ENCODE assay signal across 8 cellular contexts in the genomic region with DNA sequence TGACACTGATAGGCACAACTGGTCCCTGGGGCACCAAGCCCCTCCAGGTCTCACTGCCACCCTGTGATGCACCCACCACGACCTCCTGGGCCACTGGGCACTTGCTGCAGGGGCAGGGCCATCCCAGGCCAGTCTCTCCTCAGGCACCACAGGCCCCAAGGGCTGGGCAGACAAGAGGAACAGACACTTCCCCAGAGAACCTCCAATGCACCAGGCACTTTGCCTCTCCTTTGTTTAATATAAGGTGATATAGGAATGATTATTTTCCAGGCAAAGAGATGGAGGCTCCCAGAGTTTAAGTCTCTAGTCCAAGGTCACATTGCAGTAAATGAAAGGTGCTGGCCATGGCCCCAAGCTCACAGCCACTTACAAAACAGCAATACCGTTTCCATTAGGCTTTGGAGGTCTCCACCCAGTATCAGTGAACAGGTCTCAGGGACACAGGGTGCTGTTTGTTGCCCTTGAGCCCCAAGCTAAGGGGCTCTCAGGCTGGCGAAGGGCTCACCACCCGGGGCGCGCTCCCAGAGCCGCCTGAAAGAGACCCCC. TPM values are rescaled to one million over a fixed set of nuclear protein-coding genes. Genes with fewer than 3 reads are reported as not detected.
DNase-seq lines count a peak whose midpoint lies in the region; ATAC-seq, FAIRE-seq and TF ChIP-seq lines count a peak whose summit lies in the region.

No MANE protein-coding gene starts in this region.

- POLR2A ChIA-PET in OCI-LY7 (lab: Charles Lee): interaction anchor here (0.6 to 1.9 kb wide), 3 partner anchors 10 to 13 kb away, joined by 3 to 9 read pairs (median 3); no protein-coding TSS in a partner anchor

- no peak overlapping the region for H3K27ac ChIP-seq in OCI-LY7 (ENCODE audit: low read depth, low read length, poor library complexity, severe bottlenecking)

- peaks cover 18% of the 10 kb centered on the region for H3K4me1 ChIP-seq in OCI-LY7 (ENCODE audit: insufficient read depth, low read length, poor library complexity, severe bottlenecking)

- peak overlapping the region; percentile 78 for H3K4me2 ChIP-seq in OCI-LY7 (ENCODE audit: low read length)

- CTCF ChIA-PET in OCI-LY7 (lab: Charles Lee; ENCODE audit: unreplicated experiment): no interaction called here

- peak; percentile 7 for ATAC-seq in GM19351 (IDR thresholded peaks at IDR 0.05; ENCODE audit: unreplicated experiment)
- no peak for ATAC-seq in GM18520 (IDR thresholded peaks at IDR 0.05; ENCODE audit: unreplicated experiment)

- FAIRE-seq in D721Med (lab: Jason Lieb, UNC): no peak

- BruUV-seq in OCI-LY7 (replicated peaks; lab: Mats Ljungman, UMichigan): no TSS peak

- no peaks in the 10 kb centered on the region for H4K20me1 ChIP-seq in OCI-LY7 (ENCODE audit: insufficient read depth, low read length)

- H3K4me3 ChIP-seq in OCI-LY7 (ENCODE audit: low read depth, low read length, poor library complexity, severe bottlenecking) (peak overlapping the region; percentile 65), fibroblast of mammary gland (ENCODE audit: control insufficient read depth, low read depth, low read length) (peak overlapping the region; percentile 52), retinal pigment epithelial cell (ENCODE audit: low read length) (peak overlapping the region; percentile 38)

- no peaks in the 10 kb centered on the region for H3K9me3 ChIP-seq in OCI-LY7 (ENCODE audit: low read length)

- TF ChIP-seq CTCF in OCI-LY7 (conservative IDR thresholded peaks at IDR 0.05; ENCODE audit: low read length) (no peak), fibroblast of mammary gland (conservative IDR thresholded peaks at IDR 0.05; ENCODE audit: control insufficient read depth, insufficient read depth, low read depth, low read length) (no peak), retinal pigment epithelial cell (conservative IDR thresholded peaks at IDR 0.05; ENCODE audit: low read depth, low read length) (no peak), D721Med (IDR thresholded peaks at IDR 0.05; ENCODE audit: insufficient read depth, missing control alignments) (no peak)

- H3K36me3 ChIP-seq in OCI-LY7 (ENCODE audit: insufficient read depth, low read length): no peaks in the 10 kb centered on the region

- DNase-seq in OCI-LY7 (ENCODE audit: low spot score) (peak; percentile 17), fibroblast of mammary gland (ENCODE audit: low read depth) (no peak), retinal pigment epithelial cell (ENCODE audit: low read depth) (no peak), HCEC 1CT (no peak), NCI-H187 (lab: John Stamatoyannopoulos, UW) (no peak), D721Med (ENCODE audit: insufficient read length, low spot score) (no peak)

- H3K79me2 ChIP-seq in OCI-LY7 (ENCODE audit: insufficient read depth, low read depth, low read length): no peaks in the 10 kb centered on the region

- intact Hi-C loops in OCI-LY7 (cut with micrococcal nuclease; ENCODE audit: unreplicated experiment): no loop called here

- peak overlapping the region; percentile 99 for H2AFZ ChIP-seq in OCI-LY7 (ENCODE audit: low read length)

- no peaks in the 10 kb centered on the region for H3K9me2 ChIP-seq in OCI-LY7 (ENCODE audit: insufficient read depth, low read length)

RNA-seq across cellular contexts. Expression of a gene that starts 4.5 kb away (rescaled TPM):
- 0.08 and 0.09 TPM in 2 replicates for total RNA-seq in OCI-LY7 (2014; rRNA removed; shearing (Covaris generic))
- total RNA-seq in OCI-LY7 (2022): not detected in 2 replicates

RNA-seq across cellular contexts. Expression of a gene that starts 14.6 kb away (rescaled TPM):
- 1.9 and 2.6 TPM in 2 replicates for total RNA-seq in OCI-LY7 (2014; rRNA removed; shearing (Covaris generic))
- total RNA-seq in OCI-LY7 (2022): 2.7 and 5.3 TPM in 2 replicates

RNA-seq across cellular contexts. Expression of a gene that starts 26.6 kb away (rescaled TPM):
- 46.6 and 50.6 TPM in 2 replicates for total RNA-seq in OCI-LY7 (2014; rRNA removed; shearing (Covaris generic))
- 33.3 and 36.6 TPM in 2 replicates for total RNA-seq in OCI-LY7 (2022)
